8 cellular contexts compared by ENCODE assay signal in genomic region chr14:55339770-55340169, GRCh38.
A peak's percentile ranks its signal among the peaks of the same experiment; 100 is the strongest.
DNase-seq lines count a peak whose midpoint lies in the region; ATAC-seq and TF ChIP-seq lines count a peak whose summit lies in the region.

No MANE protein-coding gene starts in this region.

- H3K36me3 Mint-ChIP-seq in mesothelial cell of epicardium = no peaks in the 10 kb centered on the region

- no peaks in the 10 kb centered on the region for H3K27me3 Mint-ChIP-seq in mesothelial cell of epicardium (ENCODE audit: low read depth)

- DNase-seq in NCI-H226 (peak; percentile 39), mesothelial cell of epicardium (ENCODE audit: low spot score in 2 of 2, unreplicated experiment in 2 of 2) (no peak), NCI-H1417 (lab: John Stamatoyannopoulos, UW) (no peak), NCI-H187 treated with DMSO at 0.1 percent for 48 hours (lab: John Stamatoyannopoulos, UW) (no peak), amniotic stem cell (lab: John Stamatoyannopoulos, UW) (no peak)

- no peaks in the 10 kb centered on the region for H3K9me3 Mint-ChIP-seq in mesothelial cell of epicardium

- TF ChIP-seq CTCF in mesothelial cell of epicardium (IDR thresholded peaks at IDR 0.05; ENCODE audit: unreplicated experiment) = no peak

- no peak overlapping the region for H3K4me3 Mint-ChIP-seq in mesothelial cell of epicardium

- H3K27ac Mint-ChIP-seq in mesothelial cell of epicardium = peak overlapping the region; percentile 82

- peaks cover 80% of the 10 kb centered on the region for H3K4me1 Mint-ChIP-seq in mesothelial cell of epicardium

- ATAC-seq in GM18868 (IDR thresholded peaks at IDR 0.05; ENCODE audit: unreplicated experiment) (peak; percentile 99), GM21723 (IDR thresholded peaks at IDR 0.05; ENCODE audit: unreplicated experiment) (peak; percentile 92), HG03097 (IDR thresholded peaks at IDR 0.05; ENCODE audit: low FRiP score, unreplicated experiment) (no peak)
